ENCODE assay signal across 9 cellular contexts in genomic region chr7:27131390-27131819, GRCh38. TPM values are rescaled to one million over a fixed set of nuclear protein-coding genes. Genes with fewer than 3 reads are reported as not detected.
DNase-seq lines count a peak whose midpoint lies in the region; ATAC-seq and TF ChIP-seq lines count a peak whose summit lies in the region.
"Had no signal": no experiment of that assay in that cellular context is flagged by ENCODE, and none has a peak within 500 bp of the region (broad histone marks: within the 10 kb centered on the region; RNA-seq: fewer than 3 reads in every experiment).

No MANE protein-coding gene starts in this region.

- H3K27me3 ChIP-seq in A673 (replicated peaks; ENCODE audit: insufficient read depth, low read depth, low read length, poor library complexity) (peaks cover 100% of the 10 kb centered on the region), IMR-90 (ENCODE audit: control insufficient read depth, insufficient read depth, low read length) (no peaks in the 10 kb centered on the region), MM.1S (replicated peaks; ENCODE audit: insufficient read depth, low read length) (peaks cover 3% of the 10 kb centered on the region; the same call in 1 of the 2 replicates)
- H3K27me3 ChIP-seq in effector memory CD4-positive, alpha-beta T cell (replicated peaks; ENCODE audit: control insufficient read depth, insufficient read depth, low read length, poor library complexity, severe bottlenecking): peaks cover 6% of the 10 kb centered on the region

- H2AK9ac ChIP-seq in IMR-90 (replicated peaks; ENCODE audit: low read depth, low read length, poor library complexity): peak overlapping the region; percentile 62

- no peak for TF ChIP-seq POLR2A in IMR-90 (IDR thresholded peaks at IDR 0.05; ENCODE audit: low read depth, low read length)

- H3K27ac ChIP-seq in A673 (ENCODE audit: low read depth, low read length, poor library complexity, severe bottlenecking) (no peak overlapping the region), IMR-90 (ENCODE audit: insufficient read depth, low read length) (peak overlapping the region; percentile 77), MM.1S (ENCODE audit: low read length) (no peak overlapping the region)
- H3K27ac ChIP-seq in effector memory CD4-positive, alpha-beta T cell (ENCODE audit: insufficient read depth, low read length, poor library complexity, severe bottlenecking): no peak overlapping the region

- peaks cover 24 to 41% of the 10 kb centered on the region in 2 experiments for H3K79me1 ChIP-seq in IMR-90 (ENCODE audit: low read depth in 1 of 2, low read length in 2 of 2)

- 19% methylated on average over 3 of the region's 12 CpGs; no CpG with 5 or more reads in 1 of the 2 experiments for WGBS in IMR-90 (ENCODE audit: extremely low coverage in 2 of 2, insufficient read length in 1 of 2), 2 experiments

- peak overlapping the region in 7 of 10 donors; percentile 3 to 86 (median 75) for H3K27ac Mint-ChIP-seq in naive thymus-derived CD8-positive, alpha-beta T cell

- H3K9me2 ChIP-seq in MM.1S (replicated peaks; ENCODE audit: insufficient read depth, low read length): no peaks in the 10 kb centered on the region

- H3K18ac ChIP-seq in IMR-90 (ENCODE audit: low read depth, low read length): peak overlapping the region; percentile 59

- peak overlapping the region; percentile 100 for H4K5ac ChIP-seq in IMR-90 (ENCODE audit: low read depth, low read length)

- H4K91ac ChIP-seq in IMR-90 (ENCODE audit: insufficient read depth, low read depth, low read length): peak overlapping the region; percentile 89

- TF ChIP-seq CTCF in A673 (conservative IDR thresholded peaks at IDR 0.05; ENCODE audit: low read depth, low read length) (no peak), IMR-90 (conservative IDR thresholded peaks at IDR 0.05; ENCODE audit: low read depth, low read length) (no peak), MM.1S (IDR thresholded peaks at IDR 0.05; ENCODE audit: low read length) (no peak)

- no peak for ATAC-seq in IMR-90 (ENCODE audit: low read depth)
- peak in 1 of 2 donors; percentile 12 for ATAC-seq in naive thymus-derived CD8-positive, alpha-beta T cell
- no peak for ATAC-seq in GM19463 (IDR thresholded peaks at IDR 0.05; ENCODE audit: unreplicated experiment)

- no peaks in the 10 kb centered on the region for H3F3A ChIP-seq in MM.1S (ENCODE audit: insufficient read depth, low read length)

- H3K14ac ChIP-seq in IMR-90 (replicated peaks; ENCODE audit: low read depth, low read length): peak overlapping the region; percentile 65

- H3K36me3 ChIP-seq in A673 (ENCODE audit: insufficient read depth, low read length, poor library complexity, severe bottlenecking) (no peaks in the 10 kb centered on the region), IMR-90 (ENCODE audit: control insufficient read depth, insufficient read depth, low read length) (peaks cover 3% of the 10 kb centered on the region; the same call in 1 of the 2 replicates), MM.1S (replicated peaks; ENCODE audit: insufficient read depth, low read length) (no peaks in the 10 kb centered on the region)
- no peaks in the 10 kb centered on the region for H3K36me3 ChIP-seq in effector memory CD4-positive, alpha-beta T cell (ENCODE audit: control insufficient read depth, insufficient read depth, low read length)

- H3K9ac ChIP-seq in IMR-90 (ENCODE audit: low read depth, low read length): peak overlapping the region; percentile 92
- no peak overlapping the region for H3K9ac ChIP-seq in MM.1S (ENCODE audit: low read length)

- peak overlapping the region; percentile 81 for H3K4ac ChIP-seq in IMR-90 (ENCODE audit: low read depth, low read length)

- H4K20me1 ChIP-seq in IMR-90 (ENCODE audit: insufficient read depth, low read length): no peaks in the 10 kb centered on the region
- no peaks in the 10 kb centered on the region for H4K20me1 ChIP-seq in MM.1S (ENCODE audit: insufficient read depth, low read length)

- H2AK5ac ChIP-seq in IMR-90 (ENCODE audit: low read depth, low read length): peak overlapping the region; percentile 83

- DNase-seq in A673 (ENCODE audit: low spot score) (no peak), IMR-90 (no peak), DMS 273 (lab: John Stamatoyannopoulos, UW; ENCODE audit: unreplicated experiment) (no peak), MM.1S (no peak), NOMO-1 treated with dmso at 0.1 percent for 144 hours (lab: John Stamatoyannopoulos, UW; ENCODE audit: unreplicated experiment) (no peak)
- DNase-seq in effector memory CD4-positive, alpha-beta T cell: no peak
- no peak for DNase-seq in naive thymus-derived CD8-positive, alpha-beta T cell
- DNase-seq: GF-D8 had no signal

- POLR2A ChIA-PET in A673 (lab: Charles Lee; ENCODE audit: low non-redundant PET): no interaction called here
- POLR2A ChIA-PET in IMR-90 (lab: Charles Lee; ENCODE audit: unreplicated experiment): interaction anchor here (0.8 to 1.1 kb wide), 3 partner anchors 10 to 274 kb away, joined by 3 read pairs; no protein-coding TSS in a partner anchor
- POLR2A ChIA-PET in naive thymus-derived CD8-positive, alpha-beta T cell (lab: Charles Lee): no interaction called here

- peak overlapping the region; percentile 42 to 87 (median 68) for H3K4me3 Mint-ChIP-seq in naive thymus-derived CD8-positive, alpha-beta T cell

- H3K9me3 ChIP-seq in A673 (ENCODE audit: low read depth, low read length, poor library complexity, severe bottlenecking) (no peaks in the 10 kb centered on the region), IMR-90 (ENCODE audit: control insufficient read depth, insufficient read depth, low read length) (no peaks in the 10 kb centered on the region), MM.1S (replicated peaks; ENCODE audit: insufficient read depth, low read length) (no peaks in the 10 kb centered on the region)
- H3K9me3 ChIP-seq in effector memory CD4-positive, alpha-beta T cell (ENCODE audit: control insufficient read depth, low read length): no peaks in the 10 kb centered on the region

- peak overlapping the region; percentile 58 for H3K56ac ChIP-seq in IMR-90 (ENCODE audit: extremely low read depth, insufficient read depth, low read length)

- H3K23ac ChIP-seq in IMR-90 (ENCODE audit: low read depth, low read length): peak overlapping the region; percentile 75

- dilution Hi-C loops in IMR-90 (cut with HindIII; ENCODE audit: low sequenced_read_pairs, unreplicated experiment): no loop called here

- H3K4me1 ChIP-seq in A673 (ENCODE audit: insufficient read depth, low read length, poor library complexity, severe bottlenecking) (no peaks in the 10 kb centered on the region), IMR-90 (ENCODE audit: control insufficient read depth, insufficient read depth, low read length) (peaks cover 25% of the 10 kb centered on the region), MM.1S (ENCODE audit: low read length) (no peaks in the 10 kb centered on the region)
- no peaks in the 10 kb centered on the region for H3K4me1 ChIP-seq in effector memory CD4-positive, alpha-beta T cell (ENCODE audit: control insufficient read depth, insufficient read depth, low read length, poor library complexity, severe bottlenecking)

- H2BK20ac ChIP-seq in IMR-90 (ENCODE audit: low read depth, low read length): no peak overlapping the region; the same call in 1 of the 2 replicates

- no peaks in the 10 kb centered on the region for H3K79me2 ChIP-seq in MM.1S (ENCODE audit: low read length)

- TF ChIP-seq RAD21 in IMR-90 (IDR thresholded peaks at IDR 0.05; ENCODE audit: low read length): no peak

- CTCF ChIA-PET in A673 (lab: Charles Lee): no interaction called here
- CTCF ChIA-PET in IMR-90 (lab: Yijun Ruan, JAX): interaction anchor here (1.2 to 1.8 kb wide), 5 partner anchors 10 to 444 kb away, joined by 3 to 5 read pairs (median 4); no protein-coding TSS in a partner anchor

- peak overlapping the region; percentile 58; the same call in 2 of the 3 replicates for H2BK15ac ChIP-seq in IMR-90 (ENCODE audit: low read depth, low read length)

- peak overlapping the region; percentile 43 for H2BK5ac ChIP-seq in IMR-90 (ENCODE audit: low read depth, low read length, poor library complexity, severe bottlenecking)

- peak overlapping the region; percentile 38 for H3K4me3 ChIP-seq in A673 (ENCODE audit: low read depth, low read length, poor library complexity, severe bottlenecking)
- peak overlapping the region; percentile 61 for H3K4me3 ChIP-seq in IMR-90 (ENCODE audit: insufficient read depth, low read depth, low read length)
- peak overlapping the region; percentile 55 for H3K4me3 ChIP-seq in effector memory CD4-positive, alpha-beta T cell (ENCODE audit: insufficient read depth, low read depth, low read length, poor library complexity, severe bottlenecking)
- no peak overlapping the region for H3K4me3 ChIP-seq in MM.1S (ENCODE audit: low read length)

- in situ Hi-C loops in IMR-90 (cut with MboI; ENCODE audit: low sequenced_read_pairs): no loop called here

- H2AFZ ChIP-seq in IMR-90 (replicated peaks; ENCODE audit: low read length, poor library complexity) (peak overlapping the region; percentile 93), MM.1S (ENCODE audit: low read length) (no peak overlapping the region)

- peaks cover 22 to 68% (median 36%) of the 10 kb centered on the region in 5 donors for H3K27me3 Mint-ChIP-seq in naive thymus-derived CD8-positive, alpha-beta T cell

- intact Hi-C loops in A673 (cut with micrococcal nuclease; ENCODE audit: unreplicated experiment): no loop called here
- intact Hi-C loops in IMR-90 (cut with micrococcal nuclease): loop anchor here (5.0 kb wide), 1 partner anchor 99 kb away; no protein-coding TSS in a partner anchor

- H3K4me1 Mint-ChIP-seq in naive thymus-derived CD8-positive, alpha-beta T cell: peaks cover 2 to 18% (median 10%) of the 10 kb centered on the region in 4 donors

- H3K4me2 ChIP-seq in IMR-90 (ENCODE audit: low read depth, low read length) (peak overlapping the region; percentile 100), MM.1S (ENCODE audit: low read depth, low read length) (no peak overlapping the region)

- H3K9me3 Mint-ChIP-seq in naive thymus-derived CD8-positive, alpha-beta T cell: no peaks in the 10 kb centered on the region

- peak overlapping the region; percentile 66 for H2BK120ac ChIP-seq in IMR-90 (ENCODE audit: low read depth, low read length)

- peaks cover 11% of the 10 kb centered on the region for H3K9me1 ChIP-seq in IMR-90 (ENCODE audit: insufficient read depth, low read length)

- H3K36me3 Mint-ChIP-seq in naive thymus-derived CD8-positive, alpha-beta T cell: no peaks in the 10 kb centered on the region

- BruUV-seq in A673 (replicated peaks; lab: Mats Ljungman, UMichigan) (no TSS peak), IMR-90 (replicated peaks; lab: Mats Ljungman, UMichigan) (no TSS peak)

- peak overlapping the region; percentile 92 to 98 for H4K8ac ChIP-seq in IMR-90 (ENCODE audit: low read depth in 2 of 2, low read length in 2 of 2)

RNA-seq across cellular contexts. Expression of gene HOXA4, which starts 0.8 kb away (rescaled TPM):
- total RNA-seq in A673 (2021) (not detected in 2 replicates), IMR-90 (2012; rRNA removed) (0.36 and 1.1 TPM in 2 replicates)
- polyA plus RNA-seq in IMR-90 (2012; rRNA removed): 7.2 and 8.0 TPM in 2 replicates
- polyA plus RNA-seq in IMR-90 (2012; cell fraction: cytosol; rRNA removed): 4.3 and 5.1 TPM in 2 replicates
- polyA plus RNA-seq in IMR-90 (2012; cell fraction: nucleus; rRNA removed; ENCODE audit: low replicate concordance): 4.5 and 16.6 TPM in 2 replicates
- total RNA-seq in naive thymus-derived CD8-positive, alpha-beta T cell: under 1 TPM in 1 of 2 experiments, not detected in 1; 0.31 TPM
- polyA plus RNA-seq in naive thymus-derived CD8-positive, alpha-beta T cell: under 1 TPM in 2 of 3 donors, not detected in 1; 0.22 to 0.38 TPM

RNA-seq across cellular contexts. Expression of gene HOXA5, which starts 12.1 kb away (rescaled TPM):
- total RNA-seq in A673 (2021) (not detected in 2 replicates), IMR-90 (2012; rRNA removed) (19.9 and 23.9 TPM in 2 replicates)
- 28.1 and 29.4 TPM in 2 replicates for polyA plus RNA-seq in IMR-90 (2012; rRNA removed)
- 27.6 and 56.3 TPM in 2 replicates for polyA plus RNA-seq in IMR-90 (2012; cell fraction: cytosol; rRNA removed)
- polyA plus RNA-seq in IMR-90 (2012; cell fraction: nucleus; rRNA removed; ENCODE audit: low replicate concordance): 34.9 and 41.0 TPM in 2 replicates
- total RNA-seq in naive thymus-derived CD8-positive, alpha-beta T cell: not detected
- not detected for polyA plus RNA-seq in naive thymus-derived CD8-positive, alpha-beta T cell

RNA-seq across cellular contexts. Expression of gene HOXA6, which starts 16.2 kb away (rescaled TPM):
- total RNA-seq in A673 (2021): not detected in 2 replicates
- total RNA-seq in IMR-90 (2012; rRNA removed): 1.4 and 1.7 TPM in 2 replicates
- polyA plus RNA-seq in IMR-90 (2012; rRNA removed): 1.8 and 2.1 TPM in 2 replicates
- 0.50 and 1.7 TPM in 2 replicates for polyA plus RNA-seq in IMR-90 (2012; cell fraction: cytosol; rRNA removed)
- polyA plus RNA-seq in IMR-90 (2012; cell fraction: nucleus; rRNA removed; ENCODE audit: low replicate concordance): 3.9 and 5.3 TPM in 2 replicates
- not detected for total RNA-seq in naive thymus-derived CD8-positive, alpha-beta T cell
- polyA plus RNA-seq in naive thymus-derived CD8-positive, alpha-beta T cell: not detected

RNA-seq across cellular contexts. Expression of gene HOXA3, which starts 21.0 kb away (rescaled TPM):
- total RNA-seq in A673 (2021): not detected in 2 replicates
- 0.83 and 0.90 TPM in 2 replicates for total RNA-seq in IMR-90 (2012; rRNA removed)
- polyA plus RNA-seq in IMR-90 (2012; rRNA removed): 5.4 and 8.8 TPM in 2 replicates
- 4.3 and 8.1 TPM in 2 replicates for polyA plus RNA-seq in IMR-90 (2012; cell fraction: cytosol; rRNA removed)
- polyA plus RNA-seq in IMR-90 (2012; cell fraction: nucleus; rRNA removed; ENCODE audit: low replicate concordance): 17.8 and 28.7 TPM in 2 replicates
- not detected for total RNA-seq in naive thymus-derived CD8-positive, alpha-beta T cell
- polyA plus RNA-seq in naive thymus-derived CD8-positive, alpha-beta T cell: not detected

RNA-seq across cellular contexts. Expression of gene HOXA7, which starts 25.1 kb away (rescaled TPM):
- total RNA-seq in A673 (2021) (0.56 and 1.5 TPM in 2 replicates), IMR-90 (2012; rRNA removed) (under 0.01 and 0.18 TPM in 2 replicates)
- 1.7 TPM in 2 replicates for polyA plus RNA-seq in IMR-90 (2012; rRNA removed)
- polyA plus RNA-seq in IMR-90 (2012; cell fraction: cytosol; rRNA removed): 2.0 and 2.2 TPM in 2 replicates
- 0.51 and 0.71 TPM in 2 replicates for polyA plus RNA-seq in IMR-90 (2012; cell fraction: nucleus; rRNA removed; ENCODE audit: low replicate concordance)
- not detected for total RNA-seq in naive thymus-derived CD8-positive, alpha-beta T cell
- not detected for polyA plus RNA-seq in naive thymus-derived CD8-positive, alpha-beta T cell

Comparison
In these comparisons a context has a peak if more than half of its experiments do, and no peak if none do; other contexts are left out.
1. RNA of gene HOXA5, which starts 12.1 kb away (total RNA-seq): 19.9 to 23.9 TPM in IMR-90; not detected in A673 and not detected in naive thymus-derived CD8-positive, alpha-beta T cell; every median in the first group is over 10 times any median in the second.